In the genomic region with DNA sequence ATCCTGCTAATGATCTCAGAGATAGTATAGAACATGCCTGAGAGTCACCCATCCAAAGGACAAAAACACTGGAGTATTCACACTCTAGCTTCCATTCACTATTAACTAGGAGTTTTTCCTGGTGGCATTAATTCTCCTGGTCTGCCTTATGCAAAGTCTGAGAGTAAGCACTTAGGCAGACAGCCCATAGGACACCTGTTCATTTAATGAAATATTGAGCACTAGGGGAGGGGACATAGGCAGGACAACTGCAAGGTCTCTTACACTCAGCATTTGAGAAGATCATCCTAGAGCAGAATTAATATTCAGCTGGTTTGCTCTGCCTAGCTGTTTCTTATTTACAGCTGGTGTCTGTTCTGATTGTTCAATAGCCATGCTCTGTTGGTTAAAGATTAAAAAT, we compare ENCODE assay signal across 7 cellular contexts.
"Had no signal": no experiment of that assay in that cellular context is flagged by ENCODE, and none has a peak within 500 bp of the region (broad histone marks: within the 10 kb centered on the region; RNA-seq: fewer than 3 reads in every experiment).

No MANE protein-coding gene starts in this region.

- H3K27ac ChIP-seq: HL-60 had no signal

- H3K4me2 ChIP-seq: GM23338 had no signal

- H2AFZ ChIP-seq: GM23338 had no signal

- H3K4me3 ChIP-seq: GM23338, K562 had no signal

- DNase-seq: H9, HCEC 1CT, IMR-90, KG1 had no signal

- ATAC-seq: GM23338, K562 had no signal
